Comparison of ENCODE assay signal across 25 cellular contexts in genomic region chr14:104639481-104639880, GRCh38. TPM values are rescaled to one million over a fixed set of nuclear protein-coding genes. Genes with fewer than 3 reads are reported as not detected.
"Had no signal": no experiment of that assay in that cellular context is flagged by ENCODE, and none has a peak within 500 bp of the region (broad histone marks: within the 10 kb centered on the region; RNA-seq: fewer than 3 reads in every experiment).

No MANE protein-coding gene starts in this region.

- H3K36me3 ChIP-seq: adrenal gland, WERI-Rb-1 had no signal

- FAIRE-seq: astrocyte, RCC 7860 had no signal

- DNase-seq: activated CD4-positive, CD25-positive, alpha-beta regulatory T cell; NCI-H2029 treated with DMSO at 0.1 percent for 48 hours; NCI-H510A; NK-92 treated with Interleukin-12 subunit alpha and Interleukin-12 subunit beta, amount 100 ng/mL, for 24 hours; T1000 had no signal

- H3K4me1 ChIP-seq: adrenal gland had no signal

- H3K27ac Mint-ChIP-seq: activated CD8-positive, alpha-beta T cell treated with anti-CD3 and anti-CD28 coated beads for 36 hours; activated naive CD4-positive, alpha-beta T cell treated with anti-CD3 and anti-CD28 coated beads for 36 hours; activated naive CD4-positive, alpha-beta T cell treated with anti-CD3 and anti-CD28 coated beads, Interleukin-2, amount 50 U/mL, for 72 hours; activated T-cell treated with anti-CD3 and anti-CD28 coated beads, Interleukin-2, amount 50 U/mL, for 72 hours; activated T-helper 17 cell treated with anti-CD3 and anti-CD28 coated beads, Interleukin-2, amount 50 U/mL, for 72 hours had no signal

- H3K4me3 Mint-ChIP-seq: activated CD8-positive, alpha-beta T cell treated with anti-CD3 and anti-CD28 coated beads for 36 hours; activated naive CD4-positive, alpha-beta T cell treated with anti-CD3 and anti-CD28 coated beads for 36 hours; activated T-cell treated with anti-CD3 and anti-CD28 coated beads, Interleukin-2, amount 50 U/mL, for 72 hours; activated T-helper 17 cell treated with anti-CD3 and anti-CD28 coated beads, Interleukin-2, amount 50 U/mL, for 72 hours; central memory CD8-positive, alpha-beta T cell had no signal

- H3K27ac ChIP-seq: adrenal gland, body of pancreas, RWPE1, SK-N-MC, WERI-Rb-1 had no signal

- H3K4me3 ChIP-seq: adrenal gland, body of pancreas, SK-N-MC had no signal

- H3K9me3 Mint-ChIP-seq: activated CD8-positive, alpha-beta T cell treated with anti-CD3 and anti-CD28 coated beads for 36 hours; activated naive CD4-positive, alpha-beta T cell treated with anti-CD3 and anti-CD28 coated beads for 36 hours; activated naive CD4-positive, alpha-beta T cell treated with anti-CD3 and anti-CD28 coated beads, Interleukin-2, amount 50 U/mL, for 72 hours; activated T-cell treated with anti-CD3 and anti-CD28 coated beads, Interleukin-2, amount 50 U/mL, for 72 hours; activated T-helper 17 cell treated with anti-CD3 and anti-CD28 coated beads, Interleukin-2, amount 50 U/mL, for 72 hours; central memory CD8-positive, alpha-beta T cell had no signal

- H3K4me1 Mint-ChIP-seq: activated T-helper 17 cell treated with anti-CD3 and anti-CD28 coated beads, Interleukin-2, amount 50 U/mL, for 72 hours; central memory CD8-positive, alpha-beta T cell had no signal

- H3K27me3 ChIP-seq: adrenal gland, body of pancreas had no signal

- H3K9me3 ChIP-seq: adrenal gland, body of pancreas had no signal

- H3K36me3 Mint-ChIP-seq: activated naive CD4-positive, alpha-beta T cell treated with anti-CD3 and anti-CD28 coated beads, Interleukin-2, amount 50 U/mL, for 72 hours had no signal

RNA-seq across cellular contexts. Expression of gene TMEM179, which starts 34.9 kb away (rescaled TPM):
- total RNA-seq: activated CD8-positive, alpha-beta memory T cell treated with anti-CD3 and anti-CD28 coated beads for 36 hours; activated CD8-positive, alpha-beta T cell treated with anti-CD3 and anti-CD28 coated beads for 36 hours; LHCN-M2; PC-3; Right ventricle myocardium inferior had no signal

RNA-seq across cellular contexts. Expression of gene C14orf180, which starts 59.9 kb away (rescaled TPM):
- total RNA-seq: activated CD8-positive, alpha-beta memory T cell treated with anti-CD3 and anti-CD28 coated beads for 36 hours; activated CD8-positive, alpha-beta T cell treated with anti-CD3 and anti-CD28 coated beads for 36 hours; activated naive CD4-positive, alpha-beta T cell treated with anti-CD3 and anti-CD28 coated beads for 36 hours; activated naive CD4-positive, alpha-beta T cell treated with anti-CD3 and anti-CD28 coated beads, Interleukin-2, amount 50 U/mL, for 72 hours; activated T-cell treated with anti-CD3 and anti-CD28 coated beads, Interleukin-2, amount 50 U/mL, for 72 hours; activated T-helper 17 cell treated with anti-CD3 and anti-CD28 coated beads, Interleukin-2, amount 50 U/mL, for 72 hours; astrocyte; chondrocyte; LHCN-M2; PC-3; T-helper 1 cell treated with Interleukin-12 subunit alpha and Interleukin-12 subunit beta and Interleukin-4 antibody, amounts not matched to agents 30 ng/mL and 1 ng/mL, for 36 hours; T-helper 2 cell treated with Interferon-gamma antibody and Interleukin-4, amounts not matched to agents 100 ng/mL and 5 ng/mL, for 36 hours had no signal
